In the genomic region with DNA sequence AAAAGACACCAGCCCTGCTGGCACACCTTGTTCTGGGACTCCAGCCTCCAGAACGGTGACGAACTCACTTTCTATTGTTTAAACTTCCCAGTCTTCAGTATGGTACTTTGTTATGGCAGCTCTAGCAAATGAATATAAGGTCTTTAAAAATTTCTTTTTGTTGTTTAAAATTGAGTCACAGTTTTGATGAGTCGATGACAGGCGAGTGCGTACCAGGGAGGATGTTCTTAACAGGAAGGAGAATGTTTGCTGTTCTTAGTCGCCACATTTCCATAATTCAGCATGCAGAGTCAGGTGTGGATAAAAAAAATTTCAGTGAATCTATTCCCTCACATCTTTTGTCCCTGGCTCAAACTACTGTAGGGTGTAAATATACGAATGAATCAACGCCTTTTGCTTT, we compare ENCODE assay signal across 22 cellular contexts. TPM values are rescaled to one million over a fixed set of nuclear protein-coding genes. Genes with fewer than 3 reads are reported as not detected.
DNase-seq lines count a peak whose midpoint lies in the region; ATAC-seq and TF ChIP-seq lines count a peak whose summit lies in the region.
"Had no signal": no experiment of that assay in that cellular context is flagged by ENCODE, and none has a peak within 500 bp of the region (broad histone marks: within the 10 kb centered on the region; RNA-seq: fewer than 3 reads in every experiment).

No MANE protein-coding gene starts in this region.

- no peaks in the 10 kb centered on the region for H3K36me3 Mint-ChIP-seq in IgD-negative memory B cell
- H3K36me3 Mint-ChIP-seq: CD8-positive, alpha-beta T cell had no signal

- H3K4me1 ChIP-seq in DOHH2 (ENCODE audit: control insufficient read depth, low read length): peaks cover 69% of the 10 kb centered on the region
- H3K4me1 ChIP-seq: adrenal gland, pancreas had no signal

- peaks cover 2% of the 10 kb centered on the region for H3K27me3 Mint-ChIP-seq in IgD-negative memory B cell

- H3K4me2 ChIP-seq in DOHH2 (ENCODE audit: low read length): peak overlapping the region; percentile 11
- H3K4me2 ChIP-seq: GM23338 had no signal

- H3K36me3 ChIP-seq in DOHH2 (ENCODE audit: control insufficient read depth, low read length): no peaks in the 10 kb centered on the region
- H3K36me3 ChIP-seq: adrenal gland, pancreas, tibial nerve had no signal

- no peaks in the 10 kb centered on the region for H3K79me2 ChIP-seq in DOHH2 (ENCODE audit: control insufficient read depth, low read length)

- no peak for TF ChIP-seq CTCF in DOHH2 (IDR thresholded peaks at IDR 0.05; ENCODE audit: low read depth, low read length, poor library complexity, severe bottlenecking)

- peak overlapping the region in 2 of 4 donors; percentile 63 to 68 for H3K4me3 Mint-ChIP-seq in IgD-negative memory B cell
- H3K4me3 Mint-ChIP-seq: CD8-positive, alpha-beta T cell; GM23338; naive thymus-derived CD8-positive, alpha-beta T cell had no signal

- H3K27me3 ChIP-seq in DOHH2 (ENCODE audit: control insufficient read depth, low read length): no peaks in the 10 kb centered on the region
- H3K27me3 ChIP-seq: adrenal gland, pancreas, tibial nerve had no signal

- peak overlapping the region in 2 of 3 donors; percentile 65 to 96 for H3K27ac Mint-ChIP-seq in IgD-negative memory B cell
- H3K27ac Mint-ChIP-seq: CD8-positive, alpha-beta T cell; GM23338 had no signal

- intact Hi-C loops in posterior vena cava (cut with DNase I): no loop called here

- H4K20me1 ChIP-seq in DOHH2 (ENCODE audit: control insufficient read depth, insufficient read depth, low read depth, low read length): no peaks in the 10 kb centered on the region

- H3F3A ChIP-seq in DOHH2 (ENCODE audit: control insufficient read depth, insufficient read depth): peaks cover 7% of the 10 kb centered on the region

- no peaks in the 10 kb centered on the region for H3K9me2 ChIP-seq in DOHH2 (replicated peaks; ENCODE audit: control insufficient read depth, low read length)

- no peak for DNase-seq in epithelial cell of prostate (ENCODE audit: low read depth, low spot score)
- peak; percentile 22 for DNase-seq in posterior vena cava (ENCODE audit: low spot score)
- no peak for DNase-seq in UCSD-AML1 (lab: John Stamatoyannopoulos, UW; ENCODE audit: unreplicated experiment)
- DNase-seq: activated CD4-positive, alpha-beta T cell treated with anti-CD3 and anti-CD28 coated beads for 48 hours; adrenal gland; CD8-positive, alpha-beta T cell; DMS79; mesendoderm; naive thymus-derived CD8-positive, alpha-beta T cell; NCI-H1417 treated with DMSO at 0.1 percent for 48 hours; NCI-H526; pancreas; stimulated activated CD4-positive, alpha-beta T cell treated with anti-CD3 and anti-CD28 coated beads, Interleukin-2, amount 100 ng/mL, for 24 hours; stimulated activated naive CD4-positive, alpha-beta T cell treated with Interleukin-2 at 50 U/mL for 16 hours had no signal

- no peak overlapping the region; the same call in 1 of the 2 replicates for H3K4me3 ChIP-seq in DOHH2 (ENCODE audit: low read length)
- H3K4me3 ChIP-seq: adrenal gland, GM23338, pancreas, tibial nerve had no signal

- H3K9me3 ChIP-seq in DOHH2 (ENCODE audit: control insufficient read depth, insufficient read depth, low read length): peaks cover 8% of the 10 kb centered on the region
- H3K9me3 ChIP-seq: adrenal gland, pancreas, tibial nerve had no signal

- peaks cover 38 to 44% (median 40%) of the 10 kb centered on the region in 3 donors for H3K4me1 Mint-ChIP-seq in IgD-negative memory B cell
- H3K4me1 Mint-ChIP-seq: GM23338 had no signal

- peaks cover 0 to 7% (median 1%) of the 10 kb centered on the region in 3 donors for H3K9me3 Mint-ChIP-seq in IgD-negative memory B cell

- H3K27ac ChIP-seq in DOHH2 (ENCODE audit: low read depth, low read length) (no peak overlapping the region), epithelial cell of prostate (peak overlapping the region; percentile 7)
- H3K27ac ChIP-seq: HL-60, pancreas had no signal

- ATAC-seq in HG03439 (IDR thresholded peaks at IDR 0.05; ENCODE audit: unreplicated experiment): no peak
- ATAC-seq in HG03565 (IDR thresholded peaks at IDR 0.05; ENCODE audit: unreplicated experiment): no peak
- ATAC-seq: CD8-positive, alpha-beta T cell; GM23338; naive thymus-derived CD8-positive, alpha-beta T cell; pancreas had no signal

RNA-seq across cellular contexts. Expression of a gene that starts 12.4 kb away (rescaled TPM):
- 1.7 TPM for polyA plus RNA-seq in IgD-negative memory B cell
- total RNA-seq in posterior vena cava: 1 to 10 TPM; 7.5 to 9.3 TPM
- total RNA-seq: CD8-positive, alpha-beta T cell; GM23338; M059J had no signal
- polyA plus RNA-seq: GM23338; naive thymus-derived CD8-positive, alpha-beta T cell had no signal

RNA-seq across cellular contexts. Expression of a gene that starts 39.2 kb away (rescaled TPM):
- 11.0 TPM for polyA plus RNA-seq in IgD-negative memory B cell
- 1 to 10 TPM; 6.6 to 7.6 TPM for total RNA-seq in posterior vena cava
